9 cellular contexts compared by ENCODE assay signal in genomic region chr5:59296317-59297264, GRCh38.
A peak's percentile ranks its signal among the peaks of the same experiment; 100 is the strongest.
DNase-seq lines count a peak whose midpoint lies in the region; ATAC-seq, FAIRE-seq and TF ChIP-seq lines count a peak whose summit lies in the region.
"Had no signal": no experiment of that assay in that cellular context is flagged by ENCODE, and none has a peak within 500 bp of the region (broad histone marks: within the 10 kb centered on the region; RNA-seq: fewer than 3 reads in every experiment).

No MANE protein-coding gene starts in this region.

- TF ChIP-seq POLR2A in adrenal gland (IDR thresholded peaks at IDR 0.05) = no peak

- H3K4me1 ChIP-seq in lung (ENCODE audit: control insufficient read depth in 2 of 2, insufficient read depth in 2 of 2, low read length in 2 of 2) (peaks cover 0 to 18% of the 10 kb centered on the region in 2 donors), adrenal gland (replicated peaks in 1 of 2) (peaks cover 0 to 8% of the 10 kb centered on the region in 2 donors)

- WGBS in lung, 2 donors = 36 to 47% methylated on average over 5 of the region's 5 CpGs
- 15 to 25% (median 22%) methylated on average over 5 of the region's 5 CpGs for WGBS in adrenal gland, 4 donors

- FAIRE-seq in bronchial epithelial cell (lab: Jason Lieb, UNC) = no peak

- ATAC-seq in lung (ENCODE audit: insufficient read depth, low FRiP score) = peak; percentile 44

- peak overlapping the region; percentile 88 for H3K27ac ChIP-seq in 22Rv1
- peak overlapping the region; percentile 53 to 61 for H3K27ac ChIP-seq in lung (ENCODE audit: low read depth in 1 of 2, low read length in 1 of 2)
- peak overlapping the region in 1 of 5 donors; percentile 44 for H3K27ac ChIP-seq in adrenal gland

- no peak for TF ChIP-seq CTCF in 22Rv1 (IDR thresholded peaks at IDR 0.05)
- TF ChIP-seq CTCF in bronchial epithelial cell (IDR thresholded peaks at IDR 0.05; ENCODE audit: insufficient read depth, low read length, severe bottlenecking) = no peak
- no peak for TF ChIP-seq CTCF in lung (IDR thresholded peaks at IDR 0.05; ENCODE audit: control extremely low read depth, extremely low read depth)
- TF ChIP-seq CTCF in adrenal gland (IDR thresholded peaks at IDR 0.05) = no peak

- DNase-seq in HS-5 (ENCODE audit: low read depth) (peak; percentile 37), bronchial epithelial cell (ENCODE audit: low read depth) (peak; percentile 84), lung (ENCODE audit: low spot score) (no peak), cerebellar cortex (ENCODE audit: low spot score) (no peak), adrenal gland (no peak), ecto neural progenitor cell (ENCODE audit: low spot score) (no peak), NCI-H146 (lab: John Stamatoyannopoulos, UW) (no peak)
- DNase-seq: NCI-H1930 had no signal

- intact Hi-C loops in adrenal gland (cut with DNase I) = no loop called here

- peak overlapping the region; percentile 23 for H3K4me3 ChIP-seq in bronchial epithelial cell (ENCODE audit: low read depth, low read length)
- H3K4me3 ChIP-seq in lung = no peak overlapping the region
- H3K4me3 ChIP-seq in adrenal gland = peak overlapping the region in 1 of 4 donors; percentile 55

- H3K9me3 ChIP-seq in lung (ENCODE audit: control insufficient read depth in 2 of 2, insufficient read depth in 1 of 2, low read length in 1 of 2) (no peaks in the 10 kb centered on the region), adrenal gland (replicated peaks in 1 of 3) (no peaks in the 10 kb centered on the region)

- H3K27me3 ChIP-seq in bronchial epithelial cell (ENCODE audit: control insufficient read depth, insufficient read depth, low read length) (no peaks in the 10 kb centered on the region), lung (ENCODE audit: control insufficient read depth, insufficient read depth) (no peaks in the 10 kb centered on the region), adrenal gland (no peaks in the 10 kb centered on the region)

- no peaks in the 10 kb centered on the region for H3K36me3 ChIP-seq in bronchial epithelial cell (ENCODE audit: control insufficient read depth, insufficient read depth, low read length)
- H3K36me3 ChIP-seq in lung (ENCODE audit: control insufficient read depth in 2 of 2, insufficient read depth in 2 of 2, low read length in 2 of 2) = no peaks in the 10 kb centered on the region
- H3K36me3 ChIP-seq in adrenal gland (replicated peaks in 1 of 2) = no peaks in the 10 kb centered on the region

Comparison
In these comparisons a context has a peak if more than half of its experiments do, and no peak if none do; other contexts are left out.
1. DNase-seq: peak in HS-5 (single experiment) and bronchial epithelial cell (single experiment); none in lung (single experiment), cerebellar cortex (single experiment), adrenal gland (0 of 7), ecto neural progenitor cell (single experiment) and NCI-H146 (single experiment).